In the genomic region with DNA sequence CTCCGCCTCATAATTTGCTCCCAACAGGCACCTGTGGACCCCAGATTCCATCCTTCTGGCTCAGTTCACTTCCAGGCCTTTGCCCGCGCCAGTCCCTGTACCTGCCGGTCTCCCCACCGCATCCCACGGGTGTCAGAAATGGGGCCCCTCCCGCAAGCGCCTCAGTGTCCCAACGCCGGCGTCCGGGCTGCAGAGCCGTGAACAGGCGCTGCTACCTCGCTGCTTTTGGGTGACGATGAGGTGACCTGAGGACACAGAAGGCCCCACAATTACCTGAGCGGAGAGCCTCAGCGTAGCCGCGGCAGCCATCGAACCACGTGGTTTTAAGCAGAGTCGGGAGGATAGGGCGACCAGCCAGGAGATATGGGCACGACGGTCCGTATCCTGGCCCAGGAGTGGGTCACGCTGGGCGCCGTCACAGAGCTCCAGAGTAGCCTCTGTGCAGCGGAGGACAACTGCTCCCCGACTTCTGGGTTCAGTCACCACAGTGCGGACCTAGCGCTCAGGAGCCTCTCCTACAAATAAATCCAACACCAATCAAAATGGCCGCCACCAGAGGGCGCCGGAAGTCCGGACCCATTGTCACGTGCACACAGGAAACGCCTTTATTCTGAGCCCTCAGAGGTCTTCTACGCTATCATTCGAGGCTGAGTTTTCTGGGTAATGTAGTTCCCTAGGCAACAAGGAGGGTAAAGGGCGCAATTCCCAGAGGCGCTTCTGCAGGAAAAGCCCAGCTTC, we compare ENCODE assay signal across 8 cellular contexts. TPM values are rescaled to one million over a fixed set of nuclear protein-coding genes. Genes with fewer than 3 reads are reported as not detected.
DNase-seq lines count a peak whose midpoint lies in the region; ATAC-seq and TF ChIP-seq lines count a peak whose summit lies in the region.

A gene (minus strand): TSS at position 544 of the 738 bp plus-strand sequence. CDS start 235 bp downstream, at position 309.

- DNase-seq in PC-3 (no peak), fibroblast of the aortic adventitia (ENCODE audit: low read depth) (peak; percentile 84), NCI-H2107 treated with DMSO at 0.1 percent for 48 hours (lab: John Stamatoyannopoulos, UW; ENCODE audit: unreplicated experiment) (no peak)
- peak; percentile 60 for DNase-seq in activated T-helper 9 cell treated with anti-CD3 and anti-CD28 coated beads, Interleukin-2, amount 50 U/mL, for 16 hours (ENCODE audit: low read depth)
- peak; percentile 85 for DNase-seq in natural killer cell treated with Interleukin-12 subunit alpha and Interleukin-12 subunit beta and Interleukin-15 and Interleukin-18, amount 100 ng/mL, for 72 hours (ENCODE audit: low spot score)
- DNase-seq in stimulated activated naive B cell treated with anti-CD40 and anti-IgM and Interleukin-4, amounts not matched to agents 10 μg/mL and 1 μg/mL and 100 μg/mL, for 72 hours: peak; percentile 85

- H3K9ac ChIP-seq in PC-3 (ENCODE audit: low read length): no peak within 1 kb of the TSS

- H3K4me3 Mint-ChIP-seq in natural killer cell treated with Interleukin-12 subunit alpha and Interleukin-12 subunit beta and Interleukin-15 and Interleukin-18, amount 100 ng/mL, for 72 hours: peak within 1 kb of the TSS; percentile 89
- peak within 1 kb of the TSS; percentile 92 to 98 for H3K4me3 Mint-ChIP-seq in stimulated activated naive B cell treated with anti-CD40 and anti-IgM and Interleukin-4, amounts not matched to agents 10 μg/mL and 1 μg/mL and 100 μg/mL, for 72 hours

- peaks cover 8% of the 10 kb centered on the region for H3K36me3 ChIP-seq in DOHH2 (ENCODE audit: control insufficient read depth, low read length)
- H3K36me3 ChIP-seq in PC-3 (ENCODE audit: low read depth, low read length): peaks cover 12% of the 10 kb centered on the region

- H3F3A ChIP-seq in DOHH2 (ENCODE audit: control insufficient read depth, insufficient read depth): no peaks in the 10 kb centered on the region
- H3F3A ChIP-seq in PC-3 (ENCODE audit: low read length, unreplicated experiment): no peaks in the 10 kb centered on the region

- H3K9me3 Mint-ChIP-seq in natural killer cell treated with Interleukin-12 subunit alpha and Interleukin-12 subunit beta and Interleukin-15 and Interleukin-18, amount 100 ng/mL, for 72 hours: peaks cover 13% of the 10 kb centered on the region
- H3K9me3 Mint-ChIP-seq in stimulated activated naive B cell treated with anti-CD40 and anti-IgM and Interleukin-4, amounts not matched to agents 10 μg/mL and 1 μg/mL and 100 μg/mL, for 72 hours: no peaks in the 10 kb centered on the region

- no peaks in the 10 kb centered on the region for H3K27me3 Mint-ChIP-seq in natural killer cell treated with Interleukin-12 subunit alpha and Interleukin-12 subunit beta and Interleukin-15 and Interleukin-18, amount 100 ng/mL, for 72 hours
- H3K27me3 Mint-ChIP-seq in stimulated activated naive B cell treated with anti-CD40 and anti-IgM and Interleukin-4, amounts not matched to agents 10 μg/mL and 1 μg/mL and 100 μg/mL, for 72 hours: no peaks in the 10 kb centered on the region

- peaks cover 21 to 22% of the 10 kb centered on the region in 2 donors for H3K4me1 Mint-ChIP-seq in natural killer cell treated with Interleukin-12 subunit alpha and Interleukin-12 subunit beta and Interleukin-15 and Interleukin-18, amount 100 ng/mL, for 72 hours (ENCODE audit: low read depth in 2 of 2)
- peaks cover 23 to 47% of the 10 kb centered on the region in 2 donors for H3K4me1 Mint-ChIP-seq in stimulated activated naive B cell treated with anti-CD40 and anti-IgM and Interleukin-4, amounts not matched to agents 10 μg/mL and 1 μg/mL and 100 μg/mL, for 72 hours

- H4K20me1 ChIP-seq in DOHH2 (ENCODE audit: control insufficient read depth, insufficient read depth, low read depth, low read length) (no peaks in the 10 kb centered on the region), PC-3 (ENCODE audit: low read length) (no peaks in the 10 kb centered on the region)

- POLR2A ChIA-PET in PC-3 (lab: Charles Lee; ENCODE audit: unreplicated experiment): no interaction called here

- H3K36me3 Mint-ChIP-seq in natural killer cell treated with Interleukin-12 subunit alpha and Interleukin-12 subunit beta and Interleukin-15 and Interleukin-18, amount 100 ng/mL, for 72 hours: peaks cover 50% of the 10 kb centered on the region
- peaks cover 30 to 36% of the 10 kb centered on the region in 2 donors for H3K36me3 Mint-ChIP-seq in stimulated activated naive B cell treated with anti-CD40 and anti-IgM and Interleukin-4, amounts not matched to agents 10 μg/mL and 1 μg/mL and 100 μg/mL, for 72 hours

- no peaks in the 10 kb centered on the region for H3K27me3 ChIP-seq in DOHH2 (ENCODE audit: control insufficient read depth, low read length)
- no peaks in the 10 kb centered on the region for H3K27me3 ChIP-seq in PC-3 (ENCODE audit: low read length)

- H3K9me3 ChIP-seq in DOHH2 (ENCODE audit: control insufficient read depth, insufficient read depth, low read length) (peaks cover 37% of the 10 kb centered on the region), PC-3 (ENCODE audit: low read length) (peaks cover 9% of the 10 kb centered on the region)

- H3K27ac Mint-ChIP-seq in natural killer cell treated with Interleukin-12 subunit alpha and Interleukin-12 subunit beta and Interleukin-15 and Interleukin-18, amount 100 ng/mL, for 72 hours: peak within 1 kb of the TSS; percentile 65 to 92
- peak within 1 kb of the TSS; percentile 96 for H3K27ac Mint-ChIP-seq in stimulated activated naive B cell treated with anti-CD40 and anti-IgM and Interleukin-4, amounts not matched to agents 10 μg/mL and 1 μg/mL and 100 μg/mL, for 72 hours

- H3K4me2 ChIP-seq in DOHH2 (ENCODE audit: low read length): peak within 1 kb of the TSS; percentile 80
- H3K4me2 ChIP-seq in PC-3 (ENCODE audit: low read length): no peak within 1 kb of the TSS

- H3K4me1 ChIP-seq in DOHH2 (ENCODE audit: control insufficient read depth, low read length): peaks cover 13% of the 10 kb centered on the region
- no peaks in the 10 kb centered on the region for H3K4me1 ChIP-seq in PC-3 (ENCODE audit: insufficient read depth, low read length)

- H3K27ac ChIP-seq in DOHH2 (ENCODE audit: low read depth, low read length) (no peak within 1 kb of the TSS), PC-3 (ENCODE audit: low read length) (no peak within 1 kb of the TSS)

- TF ChIP-seq CTCF in DOHH2 (IDR thresholded peaks at IDR 0.05; ENCODE audit: low read depth, low read length, poor library complexity, severe bottlenecking): peak; percentile 47
- peak; percentile 33 for TF ChIP-seq CTCF in PC-3 (conservative IDR thresholded peaks at IDR 0.05; ENCODE audit: low read depth, low read length)
- TF ChIP-seq CTCF in fibroblast of the aortic adventitia (IDR thresholded peaks at IDR 0.05; ENCODE audit: insufficient read depth, low read length): peak; percentile 19

- H2AFZ ChIP-seq in PC-3 (ENCODE audit: low read length): no peak within 1 kb of the TSS

- H3K79me2 ChIP-seq in DOHH2 (ENCODE audit: control insufficient read depth, low read length) (no peaks in the 10 kb centered on the region), PC-3 (ENCODE audit: low read length) (no peaks in the 10 kb centered on the region)

- intact Hi-C loops in PC-3 (cut with micrococcal nuclease): no loop called here

- CTCF ChIA-PET in PC-3 (lab: Charles Lee): no interaction called here

- ATAC-seq in HG02571 (IDR thresholded peaks at IDR 0.05; ENCODE audit: unreplicated experiment): peak; percentile 51
- ATAC-seq in PC-3: no peak
- ATAC-seq in natural killer cell treated with Interleukin-12 subunit alpha and Interleukin-12 subunit beta and Interleukin-15 and Interleukin-18, amount 100 ng/mL, for 72 hours: peak; percentile 87 to 91
- peak; percentile 94 to 97 for ATAC-seq in stimulated activated naive B cell treated with anti-CD40 and anti-IgM and Interleukin-4, amounts not matched to agents 10 μg/mL and 1 μg/mL and 100 μg/mL, for 72 hours (replicated peaks)

- H3K4me3 ChIP-seq in DOHH2 (ENCODE audit: low read length) (peak within 1 kb of the TSS; percentile 76), PC-3 (ENCODE audit: low read length) (no peak within 1 kb of the TSS), fibroblast of the aortic adventitia (ENCODE audit: low read depth, low read length) (peak within 1 kb of the TSS; percentile 91)

- no peaks in the 10 kb centered on the region for H3K9me2 ChIP-seq in DOHH2 (replicated peaks; ENCODE audit: control insufficient read depth, low read length)
- no peaks in the 10 kb centered on the region for H3K9me2 ChIP-seq in PC-3 (replicated peaks; ENCODE audit: low read length)

- BruUV-seq in PC-3 (replicated peaks; lab: Mats Ljungman, UMichigan): no TSS peak

RNA-seq across cellular contexts. Expression of the gene that starts here (rescaled TPM):
- 3.3 and 3.6 TPM in 2 replicates for total RNA-seq in PC-3 (2014; rRNA removed)
- 5.0 and 10.3 TPM in 2 replicates for total RNA-seq in fibroblast of the aortic adventitia (ENCODE audit: low replicate concordance)
- 10 to 100 TPM; 18.9 to 22.4 TPM for total RNA-seq in natural killer cell treated with Interleukin-12 subunit alpha and Interleukin-12 subunit beta and Interleukin-15 and Interleukin-18, amount 100 ng/mL, for 72 hours

Comparison
In these comparisons a context has a peak if more than half of its experiments do, and no peak if none do; other contexts are left out.
1. DNase-seq: peak in activated T-helper 9 cell treated with anti-CD3 and anti-CD28 coated beads, Interleukin-2, amount 50 U/mL, for 16 hours (single experiment), fibroblast of the aortic adventitia (single experiment), natural killer cell treated with Interleukin-12 subunit alpha and Interleukin-12 subunit beta and Interleukin-15 and Interleukin-18, amount 100 ng/mL, for 72 hours (single experiment) and stimulated activated naive B cell treated with anti-CD40 and anti-IgM and Interleukin-4, amounts not matched to agents 10 μg/mL and 1 μg/mL and 100 μg/mL, for 72 hours (single experiment); none in PC-3 (single experiment) and NCI-H2107 treated with DMSO at 0.1 percent for 48 hours (single experiment).
2. Peak in every context shown above with its lines, with median percentiles within 50 percentile points of each other: CTCF ChIP-seq.